Comparison of ENCODE assay signal across 19 cellular contexts in genomic region chr13:103255587-103256301, GRCh38.
DNase-seq lines count a peak whose midpoint lies in the region; ATAC-seq, FAIRE-seq and TF ChIP-seq lines count a peak whose summit lies in the region.
"Had no signal": no experiment of that assay in that cellular context is flagged by ENCODE, and none has a peak within 500 bp of the region (broad histone marks: within the 10 kb centered on the region; RNA-seq: fewer than 3 reads in every experiment).

No MANE protein-coding gene starts in this region.

- H3K36me3 ChIP-seq in bronchial epithelial cell (ENCODE audit: control insufficient read depth, insufficient read depth, low read length) (no peaks in the 10 kb centered on the region), psoas muscle (ENCODE audit: insufficient read depth in 1 of 2, low read depth in 1 of 2) (no peaks in the 10 kb centered on the region)

- intact Hi-C loops in psoas muscle (cut with DNase I), result no loop called here

- no peak overlapping the region for H3K27ac ChIP-seq in psoas muscle
- H3K27ac ChIP-seq: C4-2B, GM23248 had no signal

- FAIRE-seq in bronchial epithelial cell (lab: Jason Lieb, UNC), result no peak
- FAIRE-seq: A204.1, G401.6, GM12892, GM19239 had no signal

- ATAC-seq in GM21381 (IDR thresholded peaks at IDR 0.05; ENCODE audit: unreplicated experiment), result no peak
- no peak for ATAC-seq in HG02885 (IDR thresholded peaks at IDR 0.05; ENCODE audit: poor library complexity, unreplicated experiment)
- no peak for ATAC-seq in psoas muscle

- DNase-seq in NCI-H146 treated with DMSO at 0.1 percent for 48 hours (lab: John Stamatoyannopoulos, UW; ENCODE audit: unreplicated experiment) (peak; percentile 39), OCI-M1 (lab: John Stamatoyannopoulos, UW) (peak; percentile 50), bronchial epithelial cell (ENCODE audit: low read depth) (peak; percentile 34), left kidney (ENCODE audit: low read depth, low spot score) (peak; percentile 64), psoas muscle (no peak)
- no peak for DNase-seq in activated naive CD4-positive, alpha-beta T cell (lab: John Stamatoyannopoulos, UW)
- DNase-seq: CD4-positive, alpha-beta memory T cell; DMS153; DMS79 treated with DMSO at 0.1 percent for 48 hours; EL; GM23248; H7 had no signal

- no peak for TF ChIP-seq CTCF in bronchial epithelial cell (IDR thresholded peaks at IDR 0.05; ENCODE audit: insufficient read depth, low read length, severe bottlenecking)
- TF ChIP-seq CTCF in psoas muscle (IDR thresholded peaks at IDR 0.05), result no peak

- H3K27me3 ChIP-seq in bronchial epithelial cell (ENCODE audit: control insufficient read depth, insufficient read depth, low read length) (no peaks in the 10 kb centered on the region), psoas muscle (ENCODE audit: insufficient read depth in 3 of 3, low read length in 2 of 3) (no peaks in the 10 kb centered on the region)

- H3K9me3 ChIP-seq in psoas muscle, result no peaks in the 10 kb centered on the region

- WGBS in psoas muscle, 3 donors, result 66 to 76% (median 67%) methylated on average over 4 of the region's 4 CpGs

- no peaks in the 10 kb centered on the region for H3K4me1 ChIP-seq in psoas muscle

- H3K4me3 ChIP-seq in bronchial epithelial cell (ENCODE audit: low read depth, low read length) (no peak overlapping the region), psoas muscle (no peak overlapping the region)
- H3K4me3 ChIP-seq: GM23248 had no signal

Comparison
In these comparisons a context has a peak if more than half of its experiments do, and no peak if none do; other contexts are left out.
1. DNase-seq: peak in NCI-H146 treated with DMSO at 0.1 percent for 48 hours (single experiment), OCI-M1 (single experiment), bronchial epithelial cell (single experiment) and left kidney (single experiment); none in activated naive CD4-positive, alpha-beta T cell (0 of 4) and psoas muscle (0 of 2).